ENCODE assay signal across 21 cellular contexts in the genomic region with DNA sequence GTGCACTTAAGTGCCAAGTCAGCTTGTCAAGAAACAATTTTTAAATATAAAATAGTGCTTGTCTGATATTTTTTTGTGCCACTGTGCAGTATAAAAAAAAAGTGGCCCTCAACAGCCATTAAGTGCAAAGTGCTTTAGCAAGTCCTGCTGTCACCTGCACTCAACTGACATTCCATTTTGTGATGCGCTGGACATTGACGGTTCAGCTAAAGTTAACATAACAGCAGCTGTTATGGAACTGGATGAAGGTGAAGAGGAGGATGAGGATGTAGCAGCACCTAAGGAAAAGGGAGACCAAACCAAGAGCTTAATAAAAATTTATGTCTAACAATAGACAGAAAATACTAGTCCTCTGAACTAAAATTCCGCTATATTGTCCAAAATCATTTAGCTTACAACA. TPM values are rescaled to one million over a fixed set of nuclear protein-coding genes. Genes with fewer than 3 reads are reported as not detected.
DNase-seq lines count a peak whose midpoint lies in the region; ATAC-seq, FAIRE-seq and TF ChIP-seq lines count a peak whose summit lies in the region.
"Had no signal": no experiment of that assay in that cellular context is flagged by ENCODE, and none has a peak within 500 bp of the region (broad histone marks: within the 10 kb centered on the region; RNA-seq: fewer than 3 reads in every experiment).

No MANE protein-coding gene starts in this region.

- H3K9me3 Mint-ChIP-seq in activated CD8-positive, alpha-beta T cell treated with anti-CD3 and anti-CD28 coated beads for 36 hours = no peaks in the 10 kb centered on the region
- peaks cover 4% of the 10 kb centered on the region for H3K9me3 Mint-ChIP-seq in activated CD8-positive, alpha-beta T cell treated with anti-CD3 and anti-CD28 coated beads, Interleukin-2, amount 10 ng/mL, durations not matched to agents 7 days and 5 days (ENCODE audit: insufficient read depth)
- H3K9me3 Mint-ChIP-seq in stimulated activated effector memory CD8-positive, alpha-beta T cell treated with anti-CD3 and anti-CD28 coated beads, Interleukin-12 subunit alpha, Interleukin-12 subunit beta, amount 100 ng/mL, for 72 hours = no peaks in the 10 kb centered on the region
- H3K9me3 Mint-ChIP-seq: CD8-positive, alpha-beta memory T cell had no signal

- no peak for TF ChIP-seq POLR2A in K562 (conservative IDR thresholded peaks at IDR 0.05)

- H3K4me1 ChIP-seq in cardiac muscle cell (ENCODE audit: low read depth) (no peaks in the 10 kb centered on the region), K562 (replicated peaks in 1 of 2; ENCODE audit: control insufficient read depth in 2 of 2, insufficient read depth in 2 of 2, low read length in 2 of 2) (no peaks in the 10 kb centered on the region)
- H3K4me1 ChIP-seq: BLaER1 had no signal

- H3K36me3 ChIP-seq in cardiac muscle cell = peaks cover 37% of the 10 kb centered on the region
- peaks cover 54% of the 10 kb centered on the region for H3K36me3 ChIP-seq in K562 (ENCODE audit: control insufficient read depth, insufficient read depth, low read length)

- WGBS in K562 (ENCODE audit: insufficient coverage, low coverage, missing lambda C conversion rate) = 87% methylated on average over 3 of the region's 3 CpGs

- no peak for TF ChIP-seq CTCF in activated CD8-positive, alpha-beta T cell treated with anti-CD3 and anti-CD28 coated beads for 36 hours (IDR thresholded peaks at IDR 0.05)
- TF ChIP-seq CTCF in cardiac muscle cell (IDR thresholded peaks at IDR 0.05; ENCODE audit: low read depth, low read length) (no peak), K562 (IDR thresholded peaks at IDR 0.05 in 2 of 3, conservative IDR thresholded peaks at IDR 0.05 in 1 of 3; ENCODE audit: insufficient read depth in 2 of 3, low read depth in 1 of 3, low read length in 3 of 3) (no peak)

- H3K4me3 ChIP-seq in cardiac muscle cell (no peak overlapping the region), K562 (no peak overlapping the region)
- H3K4me3 ChIP-seq: BLaER1, GM12878 had no signal

- peak overlapping the region; percentile 70 for H3K27ac Mint-ChIP-seq in activated CD8-positive, alpha-beta T cell treated with anti-CD3 and anti-CD28 coated beads for 36 hours
- no peak overlapping the region for H3K27ac Mint-ChIP-seq in activated CD8-positive, alpha-beta T cell treated with anti-CD3 and anti-CD28 coated beads, Interleukin-2, amount 10 ng/mL, durations not matched to agents 7 days and 5 days
- H3K27ac Mint-ChIP-seq in stimulated activated effector memory CD8-positive, alpha-beta T cell treated with anti-CD3 and anti-CD28 coated beads, Interleukin-12 subunit alpha, Interleukin-12 subunit beta, amount 100 ng/mL, for 72 hours = peak overlapping the region; percentile 34

- TF ChIP-seq RAD21 in K562 (CRISPR knock-in tag; conservative IDR thresholded peaks at IDR 0.05 in 1 of 2, IDR thresholded peaks at IDR 0.05 in 1 of 2) = no peak

- in situ Hi-C loops in K562 (cut with MboI) = no loop called here

- no peaks in the 10 kb centered on the region for H3K27me3 ChIP-seq in cardiac muscle cell
- H3K27me3 ChIP-seq in K562 (ENCODE audit: control insufficient read depth in 2 of 2, insufficient read depth in 2 of 2, low read length in 2 of 2) = no peaks in the 10 kb centered on the region
- H3K27me3 ChIP-seq: BLaER1 had no signal

- H3K9me3 ChIP-seq in cardiac muscle cell (ENCODE audit: low read depth) = no peaks in the 10 kb centered on the region
- H3K9me3 ChIP-seq in K562 (replicated peaks; ENCODE audit: control insufficient read depth, insufficient read depth, low read depth, low read length) = no peaks in the 10 kb centered on the region
- H3K9me3 ChIP-seq: BLaER1 had no signal

- H3K9me1 ChIP-seq in K562 (ENCODE audit: control insufficient read depth, insufficient read depth, low read length) = no peaks in the 10 kb centered on the region

- no peaks in the 10 kb centered on the region for H3K79me2 ChIP-seq in K562 (ENCODE audit: control insufficient read depth, insufficient read depth, low read length)

- no TSS peak for BruUV-seq in K562 (replicated peaks; lab: Mats Ljungman, UMichigan)

- H3K4me1 Mint-ChIP-seq in activated CD8-positive, alpha-beta T cell treated with anti-CD3 and anti-CD28 coated beads for 36 hours (ENCODE audit: low read depth) = no peaks in the 10 kb centered on the region
- H3K4me1 Mint-ChIP-seq in activated CD8-positive, alpha-beta T cell treated with anti-CD3 and anti-CD28 coated beads, Interleukin-2, amount 10 ng/mL, durations not matched to agents 7 days and 5 days (ENCODE audit: low read depth) = no peaks in the 10 kb centered on the region
- no peaks in the 10 kb centered on the region for H3K4me1 Mint-ChIP-seq in stimulated activated effector memory CD8-positive, alpha-beta T cell treated with anti-CD3 and anti-CD28 coated beads, Interleukin-12 subunit alpha, Interleukin-12 subunit beta, amount 100 ng/mL, for 72 hours
- H3K4me1 Mint-ChIP-seq: CD8-positive, alpha-beta memory T cell had no signal

- intact Hi-C loops in activated CD8-positive, alpha-beta T cell treated with anti-CD3 and anti-CD28 coated beads for 36 hours (cut with micrococcal nuclease) = no loop called here
- intact Hi-C loops in Right ventricle myocardium inferior (cut with DNase I) = no loop called here
- intact Hi-C loops in K562 (cut with micrococcal nuclease) = no loop called here

- no peaks in the 10 kb centered on the region for H4K20me1 ChIP-seq in K562 (replicated peaks; ENCODE audit: control insufficient read depth, insufficient read depth, low read length)
- H4K20me1 ChIP-seq: BLaER1 had no signal

- peaks cover 19% of the 10 kb centered on the region for H3K36me3 Mint-ChIP-seq in activated CD8-positive, alpha-beta T cell treated with anti-CD3 and anti-CD28 coated beads for 36 hours (ENCODE audit: low read depth)
- H3K36me3 Mint-ChIP-seq in activated CD8-positive, alpha-beta T cell treated with anti-CD3 and anti-CD28 coated beads, Interleukin-2, amount 10 ng/mL, durations not matched to agents 7 days and 5 days (ENCODE audit: low read depth) = peaks cover 45% of the 10 kb centered on the region
- peaks cover 95% of the 10 kb centered on the region for H3K36me3 Mint-ChIP-seq in stimulated activated effector memory CD8-positive, alpha-beta T cell treated with anti-CD3 and anti-CD28 coated beads, Interleukin-12 subunit alpha, Interleukin-12 subunit beta, amount 100 ng/mL, for 72 hours

- no peak for TF ChIP-seq EP300 in K562 (IDR thresholded peaks at IDR 0.05; ENCODE audit: low read length)

- H3K27me3 Mint-ChIP-seq in activated CD8-positive, alpha-beta T cell treated with anti-CD3 and anti-CD28 coated beads for 36 hours = no peaks in the 10 kb centered on the region
- H3K27me3 Mint-ChIP-seq in activated CD8-positive, alpha-beta T cell treated with anti-CD3 and anti-CD28 coated beads, Interleukin-2, amount 10 ng/mL, durations not matched to agents 7 days and 5 days (ENCODE audit: low read depth) = no peaks in the 10 kb centered on the region
- H3K27me3 Mint-ChIP-seq: CD8-positive, alpha-beta memory T cell had no signal

- CTCF ChIA-PET in activated CD8-positive, alpha-beta T cell treated with anti-CD3 and anti-CD28 coated beads for 36 hours (lab: Charles Lee) = interaction anchor here (1.4 to 1.5 kb wide), 2 partner anchors 64 to 248 kb away, joined by 5 to 7 read pairs; no protein-coding TSS in a partner anchor
- CTCF ChIA-PET in activated CD8-positive, alpha-beta T cell treated with anti-CD3 and anti-CD28 coated beads, Interleukin-2, amount 10 ng/mL, durations not matched to agents 7 days and 5 days (lab: Charles Lee) = interaction anchor here (1.6 to 1.7 kb wide), 2 partner anchors 8 to 247 kb away, joined by 4 read pairs; no protein-coding TSS in a partner anchor
- CTCF ChIA-PET in K562 (lab: Yijun Ruan, JAX; ENCODE audit: low intra/inter-chr PET ratio) = no interaction called here

- no peak for FAIRE-seq in K562 (lab: Jason Lieb, UNC)
- FAIRE-seq: GM12878, HepG2 had no signal

- POLR2A ChIA-PET in activated CD8-positive, alpha-beta T cell treated with anti-CD3 and anti-CD28 coated beads for 36 hours (lab: Charles Lee) = no interaction called here
- POLR2A ChIA-PET in activated CD8-positive, alpha-beta T cell treated with anti-CD3 and anti-CD28 coated beads, Interleukin-2, amount 10 ng/mL, durations not matched to agents 7 days and 5 days (lab: Charles Lee) = interaction anchor here (1.1 kb wide), 2 partner anchors 7 to 21 kb away, joined by 3 read pairs; a partner anchor contains a TSS
- POLR2A ChIA-PET in K562 (lab: Yijun Ruan, JAX) = interaction anchor here (0.8 to 1.2 kb wide), 2 partner anchors 23 to 29 kb away, joined by 3 to 4 read pairs; no protein-coding TSS in a partner anchor

- H3K27ac ChIP-seq in cardiac muscle cell (peak overlapping the region; percentile 9), K562 (ENCODE audit: extremely low read depth, low read depth, low read length) (no peak overlapping the region)
- H3K27ac ChIP-seq: BLaER1 had no signal

- no peak for ATAC-seq in activated CD8-positive, alpha-beta T cell treated with anti-CD3 and anti-CD28 coated beads for 36 hours
- ATAC-seq in activated CD8-positive, alpha-beta T cell treated with anti-CD3 and anti-CD28 coated beads, Interleukin-2, amount 10 ng/mL, durations not matched to agents 7 days and 5 days = no peak
- no peak for ATAC-seq in Right ventricle myocardium inferior
- ATAC-seq in K562 = no peak
- no peak for ATAC-seq in stimulated activated effector memory CD8-positive, alpha-beta T cell treated with anti-CD3 and anti-CD28 coated beads, Interleukin-12 subunit alpha, Interleukin-12 subunit beta, amount 100 ng/mL, for 72 hours
- ATAC-seq: GM12878, HCT116, HepG2 had no signal

- H3K4me3 Mint-ChIP-seq in activated CD8-positive, alpha-beta T cell treated with anti-CD3 and anti-CD28 coated beads for 36 hours = no peak overlapping the region
- no peak overlapping the region for H3K4me3 Mint-ChIP-seq in activated CD8-positive, alpha-beta T cell treated with anti-CD3 and anti-CD28 coated beads, Interleukin-2, amount 10 ng/mL, durations not matched to agents 7 days and 5 days
- no peak overlapping the region for H3K4me3 Mint-ChIP-seq in stimulated activated effector memory CD8-positive, alpha-beta T cell treated with anti-CD3 and anti-CD28 coated beads, Interleukin-12 subunit alpha, Interleukin-12 subunit beta, amount 100 ng/mL, for 72 hours
- H3K4me3 Mint-ChIP-seq: CD8-positive, alpha-beta memory T cell had no signal

- H3K4me2 ChIP-seq in K562 (ENCODE audit: insufficient read depth, low read length) = no peak overlapping the region
- H3K4me2 ChIP-seq: BLaER1 had no signal

- H2AFZ ChIP-seq in K562 (ENCODE audit: low read depth, low read length) = no peak overlapping the region

- H3K9ac ChIP-seq in K562 (ENCODE audit: insufficient read depth in 1 of 2, low read depth in 2 of 2, low read length in 2 of 2) = no peak overlapping the region
- H3K9ac ChIP-seq: BLaER1 had no signal

- DNase-seq in activated CD8-positive, alpha-beta T cell treated with anti-CD3 and anti-CD28 coated beads for 36 hours = no peak
- no peak for DNase-seq in activated CD8-positive, alpha-beta T cell treated with anti-CD3 and anti-CD28 coated beads, Interleukin-2, amount 10 ng/mL, durations not matched to agents 7 days and 5 days
- DNase-seq in cardiac muscle cell (ENCODE audit: low read depth in 1 of 2, low spot score in 1 of 2) (no peak), Right ventricle myocardium inferior (ENCODE audit: missing footprints) (no peak), K562 (ENCODE audit: extremely low read depth in 1 of 4, low spot score in 3 of 4) (no peak), NCI-H446 (lab: John Stamatoyannopoulos, UW) (no peak), SHP77 (lab: John Stamatoyannopoulos, UW) (no peak)
- DNase-seq in stimulated activated effector memory CD8-positive, alpha-beta T cell treated with anti-CD3 and anti-CD28 coated beads, Interleukin-12 subunit alpha, Interleukin-12 subunit beta, amount 100 ng/mL, for 72 hours (ENCODE audit: low spot score in 2 of 2) = no peak
- DNase-seq: 8988T; CD8-positive, alpha-beta memory T cell; COR-L47; DMS 273 treated with DMSO at 0.1 percent for 48 hours; DMS53; DND-41; EL; GOT3; H7 had no signal

RNA-seq across cellular contexts. Expression of a gene that starts 7.3 kb away (rescaled TPM):
- total RNA-seq in activated CD8-positive, alpha-beta T cell treated with anti-CD3 and anti-CD28 coated beads for 36 hours = 100 to 1,000 TPM; 136 TPM
- 100 to 1,000 TPM; 115 to 117 TPM for total RNA-seq in activated CD8-positive, alpha-beta T cell treated with anti-CD3 and anti-CD28 coated beads, Interleukin-2, amount 10 ng/mL, durations not matched to agents 7 days and 5 days
- total RNA-seq in cardiac muscle cell = 40.7 and 41.2 TPM in 2 replicates
- polyA plus RNA-seq in cardiac muscle cell = 63.8 and 77.3 TPM in 2 replicates
- total RNA-seq in Right ventricle myocardium inferior = 50.6 TPM
- total RNA-seq in K562 (2011; cell fraction: chromatin; rRNA removed; ENCODE audit: low replicate concordance) = 85.0 and 159 TPM in 2 replicates
- 54.9 and 55.4 TPM in 2 replicates for total RNA-seq in K562 (2011; cell fraction: nucleolus; rRNA removed)
- 63.6 and 66.9 TPM in 2 replicates for total RNA-seq in K562 (2011; cell fraction: nucleoplasm; rRNA removed)
- total RNA-seq in K562 (2014; rRNA removed) = 96.6 and 98.2 TPM in 2 replicates
- 135 and 160 TPM in 2 replicates for total RNA-seq in K562 (2014; rRNA removed; fragmentation: Illumina TruSeq; extraction: Trizol)
- total RNA-seq in K562 (2015; rRNA removed; fragmentation: Illumina TruSeq; extraction: Trizol) = 154 and 162 TPM in 2 replicates
- total RNA-seq in K562 (2021) = 116 and 118 TPM in 2 replicates
- polyA plus RNA-seq in K562 (2011; rRNA removed) = 57.7 and 64.0 TPM in 2 replicates
- 24.3 and 29.9 TPM in 2 replicates for polyA plus RNA-seq in K562 (2011; cell fraction: cytosol; rRNA removed)
- 26.5 and 31.5 TPM in 2 replicates for polyA plus RNA-seq in K562 (2011; cell fraction: nucleus; rRNA removed)
- polyA plus RNA-seq in K562 (2012) = 146 and 159 TPM in 2 replicates
- 145 and 178 TPM in 2 replicates for polyA plus RNA-seq in K562 (2014; fragmentation: Illumina TruSeq; extraction: Trizol)
- 100 to 1,000 TPM; 116 to 141 TPM for polyA plus RNA-seq in K562 (2014; fragmentation: Nextera tagmentation; extraction: Ambion mirVana)
- polyA plus RNA-seq in K562 (2014; rRNA removed) = 99.9 and 124 TPM in 2 replicates
- polyA minus RNA-seq in K562 (2011; rRNA and poly(A)+ RNA removed) = 26.5 and 35.5 TPM in 2 replicates
- 15.4 and 17.8 TPM in 2 replicates for polyA minus RNA-seq in K562 (2011; cell fraction: cytosol; rRNA and poly(A)+ RNA removed)
- 34.7 and 56.6 TPM in 2 replicates for polyA minus RNA-seq in K562 (2011; cell fraction: nucleus; rRNA and poly(A)+ RNA removed)

RNA-seq across cellular contexts. Expression of a gene that starts 39.7 kb away (rescaled TPM):
- total RNA-seq in activated CD8-positive, alpha-beta T cell treated with anti-CD3 and anti-CD28 coated beads for 36 hours = 100 to 1,000 TPM; 155 to 159 TPM
- 10 to 100 TPM; 72.2 to 81.7 TPM for total RNA-seq in activated CD8-positive, alpha-beta T cell treated with anti-CD3 and anti-CD28 coated beads, Interleukin-2, amount 10 ng/mL, durations not matched to agents 7 days and 5 days
- total RNA-seq in cardiac muscle cell (92.9 and 114 TPM in 2 replicates), Right ventricle myocardium inferior (81.9 TPM), K562 (2014; rRNA removed) (136 and 154 TPM in 2 replicates), K562 (2014; rRNA removed; fragmentation: Illumina TruSeq; extraction: Trizol) (165 and 211 TPM in 2 replicates), K562 (2015; rRNA removed; fragmentation: Illumina TruSeq; extraction: Trizol) (124 and 131 TPM in 2 replicates), K562 (2021) (222 and 252 TPM in 2 replicates)
- polyA plus RNA-seq in cardiac muscle cell (71.8 and 93.6 TPM in 2 replicates), K562 (2011; rRNA removed) (334 and 469 TPM in 2 replicates), K562 (2014; fragmentation: Illumina TruSeq; extraction: Trizol) (231 and 254 TPM in 2 replicates), K562 (2014; fragmentation: Nextera tagmentation; extraction: Ambion mirVana) (100 to 1,000 TPM in 1 of 2 experiments, 10 to 100 TPM in 1; 70.6 to 102 TPM), K562 (2014; rRNA removed) (159 and 165 TPM in 2 replicates)
- total RNA-seq in K562 (2011; cell fraction: chromatin; rRNA removed; ENCODE audit: low replicate concordance) = 63.5 and 133 TPM in 2 replicates
- 96.9 and 106 TPM in 2 replicates for total RNA-seq in K562 (2011; cell fraction: nucleolus; rRNA removed)
- 165 and 259 TPM in 2 replicates for total RNA-seq in K562 (2011; cell fraction: nucleoplasm; rRNA removed)
- 47.6 and 124 TPM in 2 replicates for polyA plus RNA-seq in K562 (2011; cell fraction: cytosol; rRNA removed)
- polyA plus RNA-seq in K562 (2011; cell fraction: nucleus; rRNA removed) = 46.1 and 107 TPM in 2 replicates
- polyA plus RNA-seq in K562 (2012) = 197 and 293 TPM in 2 replicates
- 154 and 231 TPM in 2 replicates for polyA minus RNA-seq in K562 (2011; rRNA and poly(A)+ RNA removed)
- 110 and 119 TPM in 2 replicates for polyA minus RNA-seq in K562 (2011; cell fraction: cytosol; rRNA and poly(A)+ RNA removed)
- polyA minus RNA-seq in K562 (2011; cell fraction: nucleus; rRNA and poly(A)+ RNA removed) = 35.9 and 64.5 TPM in 2 replicates
